ENCODE assay signal across 13 cellular contexts in genomic region chr4:7276538-7276937, GRCh38.
"Had no signal": no experiment of that assay in that cellular context is flagged by ENCODE, and none has a peak within 500 bp of the region (broad histone marks: within the 10 kb centered on the region; RNA-seq: fewer than 3 reads in every experiment).

No MANE protein-coding gene starts in this region.

- H3K4me3 ChIP-seq: ascending aorta, dorsolateral prefrontal cortex, smooth muscle cell, testis had no signal

- H3K4me1 ChIP-seq: ascending aorta, testis had no signal

- H3K27me3 Mint-ChIP-seq: activated naive CD8-positive, alpha-beta T cell treated with anti-CD3 and anti-CD28 coated beads, Interleukin-2, amount 50 U/mL, for 24 hours had no signal

- H3K36me3 Mint-ChIP-seq: immature natural killer cell; naive thymus-derived CD8-positive, alpha-beta T cell had no signal

- H3K9me3 Mint-ChIP-seq: activated naive CD4-positive, alpha-beta T cell treated with anti-CD3 and anti-CD28 coated beads for 36 hours; activated naive CD8-positive, alpha-beta T cell treated with anti-CD3 and anti-CD28 coated beads, Interleukin-2, amount 50 U/mL, for 24 hours; activated T-helper 17 cell treated with anti-CD3 and anti-CD28 coated beads, Interleukin-2, amount 50 U/mL, for 72 hours; immature natural killer cell had no signal

- H3K4me3 Mint-ChIP-seq: activated naive CD4-positive, alpha-beta T cell treated with anti-CD3 and anti-CD28 coated beads for 36 hours; activated naive CD8-positive, alpha-beta T cell treated with anti-CD3 and anti-CD28 coated beads, Interleukin-2, amount 50 U/mL, for 24 hours; activated T-helper 17 cell treated with anti-CD3 and anti-CD28 coated beads, Interleukin-2, amount 50 U/mL, for 72 hours; immature natural killer cell; naive thymus-derived CD8-positive, alpha-beta T cell had no signal

- DNase-seq: activated CD4-positive, alpha-beta T cell treated with anti-CD3 and anti-CD28 coated beads, Interleukin-2, amount 50 U/mL, for 48 hours; activated naive CD4-positive, alpha-beta T cell treated with anti-CD3 and anti-CD28 coated beads for 36 hours; activated naive CD8-positive, alpha-beta T cell treated with anti-CD3 and anti-CD28 coated beads, Interleukin-2, amount 50 U/mL, for 24 hours; dorsolateral prefrontal cortex; erythroblast; immature natural killer cell; naive thymus-derived CD8-positive, alpha-beta T cell; nucleus accumbens; stimulated activated naive CD8-positive, alpha-beta T cell treated with anti-CD3 and anti-CD28 coated beads, Interleukin-15, Interleukin-2, amounts not matched to agents 100 U/mL and 50 U/mL, for 24 hours; testis had no signal

- H3K36me3 ChIP-seq: ascending aorta had no signal

- H3K27me3 ChIP-seq: ascending aorta, testis had no signal

- H3K27ac ChIP-seq: ascending aorta, dorsolateral prefrontal cortex, testis had no signal

- H3K4me1 Mint-ChIP-seq: activated naive CD8-positive, alpha-beta T cell treated with anti-CD3 and anti-CD28 coated beads, Interleukin-2, amount 50 U/mL, for 24 hours; activated T-helper 17 cell treated with anti-CD3 and anti-CD28 coated beads, Interleukin-2, amount 50 U/mL, for 72 hours; immature natural killer cell; naive thymus-derived CD8-positive, alpha-beta T cell had no signal

- H3K9me3 ChIP-seq: ascending aorta, testis had no signal

- H3K27ac Mint-ChIP-seq: activated naive CD4-positive, alpha-beta T cell treated with anti-CD3 and anti-CD28 coated beads for 36 hours; activated naive CD8-positive, alpha-beta T cell treated with anti-CD3 and anti-CD28 coated beads, Interleukin-2, amount 50 U/mL, for 24 hours; activated T-helper 17 cell treated with anti-CD3 and anti-CD28 coated beads, Interleukin-2, amount 50 U/mL, for 72 hours; immature natural killer cell; naive thymus-derived CD8-positive, alpha-beta T cell had no signal

- ATAC-seq: activated naive CD8-positive, alpha-beta T cell treated with anti-CD3 and anti-CD28 coated beads, Interleukin-2, amount 50 U/mL, for 24 hours; activated T-helper 17 cell treated with anti-CD3 and anti-CD28 coated beads, Interleukin-2, amount 50 U/mL, for 72 hours; naive thymus-derived CD8-positive, alpha-beta T cell; stimulated activated naive CD8-positive, alpha-beta T cell treated with anti-CD3 and anti-CD28 coated beads, Interleukin-15, Interleukin-2, amounts not matched to agents 100 U/mL and 50 U/mL, for 24 hours had no signal
